1 cellular context compared by ENCODE assay signal in genomic region chr5:56725709-56726108, GRCh38.
TF ChIP-seq lines count a peak whose summit lies in the region.

No MANE protein-coding gene starts in this region.

TF ChIP-seq in HepG2, 621 proteins besides CTCF, POLR2A, EP300 and RAD21:
- TF ChIP-seq MAX (IDR thresholded peaks at IDR 0.05) (no peak), NR2F2 (IDR thresholded peaks at IDR 0.05; ENCODE audit: borderline replicate concordance, low read depth) (no peak), ZBTB4 (CRISPR knock-in tag; IDR thresholded peaks at IDR 0.05; ENCODE audit: borderline replicate concordance) (no peak), SALL2 (CRISPR knock-in tag; IDR thresholded peaks at IDR 0.05) (no peak), ZNF256 (CRISPR knock-in tag; conservative IDR thresholded peaks at IDR 0.05) (no peak), HINFP (CRISPR knock-in tag; IDR thresholded peaks at IDR 0.05; ENCODE audit: low read depth) (no peak), ZNF274 (CRISPR knock-in tag; IDR thresholded peaks at IDR 0.05) (no peak)
